8 cellular contexts compared by ENCODE assay signal in genomic region chrX:149525389-149525788, GRCh38. TPM values are rescaled to one million over a fixed set of nuclear protein-coding genes. Genes with fewer than 3 reads are reported as not detected.
DNase-seq lines count a peak whose midpoint lies in the region; ATAC-seq and TF ChIP-seq lines count a peak whose summit lies in the region.
"Not testable (repeated sequence)": the region's sequence is repeated elsewhere in the genome, so short reads cannot be mapped to it uniquely, and the experiment has no call there.

No MANE protein-coding gene starts in this region.

- H3K4me3 ChIP-seq in lung: not testable (repeated sequence)

- TF ChIP-seq CTCF in lung (IDR thresholded peaks at IDR 0.05; ENCODE audit: control extremely low read depth, extremely low read depth): not testable (repeated sequence)

- H3K4me1 ChIP-seq in lung (ENCODE audit: control insufficient read depth in 2 of 2, insufficient read depth in 2 of 2, low read length in 2 of 2): not testable (repeated sequence)

- H3K27ac ChIP-seq in lung (ENCODE audit: low read depth in 1 of 2, low read length in 1 of 2): not testable (repeated sequence)

- not testable (repeated sequence) for H3K27me3 ChIP-seq in lung (ENCODE audit: control insufficient read depth, insufficient read depth)

- ATAC-seq in GM21825 (IDR thresholded peaks at IDR 0.05; ENCODE audit: unreplicated experiment): peak; percentile 90
- peak; percentile 87 for ATAC-seq in HG03575 (IDR thresholded peaks at IDR 0.05; ENCODE audit: extremely low read depth, insufficient number of reproducible peaks, low FRiP score, unreplicated experiment)
- ATAC-seq in lung (ENCODE audit: insufficient read depth, low FRiP score): peak; percentile 68

- WGBS in lung, 2 donors: 4 to 39% methylated on average over 3 to 6 of the region's 10 CpGs

- H3K9me3 ChIP-seq in lung (ENCODE audit: control insufficient read depth in 2 of 2, insufficient read depth in 1 of 2, low read length in 1 of 2): not testable (repeated sequence)

- H3K36me3 ChIP-seq in lung (ENCODE audit: control insufficient read depth in 2 of 2, insufficient read depth in 2 of 2, low read length in 2 of 2): not testable (repeated sequence)

- DNase-seq in GF-D8 (lab: John Stamatoyannopoulos, UW) (peak; percentile 60), NOMO-1 (lab: John Stamatoyannopoulos, UW; ENCODE audit: unreplicated experiment in 2 of 2) (peak; percentile 49 to 55), cerebellar cortex (ENCODE audit: low spot score) (peak; percentile 15), lung (ENCODE audit: low spot score) (peak; percentile 39)
- peak; percentile 56 to 65 for DNase-seq in activated CD4-positive, alpha-beta T cell treated with anti-CD3 and anti-CD28 coated beads for 4 hours
- peak; percentile 50 for DNase-seq in stimulated activated naive CD4-positive, alpha-beta T cell treated with Interleukin-2 at 50 U/mL for 16 hours (lab: John Stamatoyannopoulos, UW)

RNA-seq across cellular contexts. Expression of gene EOLA1, which starts 15.4 kb away (rescaled TPM):
- total RNA-seq in lung: 10 to 100 TPM; 11.5 to 19.3 TPM
- polyA plus RNA-seq in lung: 10 to 100 TPM; 17.7 to 19.9 TPM

RNA-seq across cellular contexts. Expression of gene IDS, which starts 20.3 kb away (rescaled TPM):
- total RNA-seq in lung: 100 to 1,000 TPM in 1 of 2 donors, 10 to 100 TPM in 1; 39.8 to 100 TPM
- polyA plus RNA-seq in lung: 10 to 100 TPM; 32.0 to 58.6 TPM

RNA-seq across cellular contexts. Expression of gene HSFX3, which starts 24.3 kb away (rescaled TPM):
- total RNA-seq in lung: not detected
- not detected for polyA plus RNA-seq in lung
